ENCODE assay signal across 1 cellular context in the genomic region with DNA sequence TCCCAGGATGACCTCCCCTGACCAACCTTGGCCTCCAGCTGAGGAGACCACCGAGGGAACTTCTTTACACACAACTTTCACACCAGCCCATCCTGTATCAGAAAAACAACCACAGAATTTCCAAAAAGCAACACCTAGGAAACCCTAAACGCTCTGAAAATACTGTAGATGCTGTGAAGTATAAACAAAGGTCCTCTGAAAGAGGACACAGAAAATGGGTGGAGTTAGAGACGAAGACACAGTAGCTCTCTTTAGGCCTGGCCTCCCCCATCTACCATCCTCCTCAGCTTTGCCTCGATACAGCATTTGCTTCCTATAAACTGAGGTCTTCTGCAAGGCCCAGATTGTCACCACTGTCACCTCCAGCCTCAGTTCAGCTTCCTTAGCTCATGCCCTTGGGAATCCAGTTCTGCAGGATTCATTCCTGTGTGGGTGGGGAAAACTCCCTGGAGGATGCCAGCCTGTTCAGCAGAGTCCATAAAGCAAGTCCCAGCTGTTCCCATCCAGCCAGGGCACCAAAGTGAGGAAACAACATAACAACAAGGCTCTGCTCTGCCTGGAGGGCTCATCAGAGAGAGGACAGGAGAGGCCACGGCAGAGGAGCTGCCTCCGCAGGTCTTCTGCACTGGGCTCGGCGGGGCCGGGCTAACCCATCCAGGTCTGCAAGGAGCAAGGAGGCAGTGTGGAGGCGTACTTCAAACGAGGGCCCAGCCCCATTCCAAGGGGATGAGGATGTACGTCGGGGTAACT.
A peak's percentile ranks its signal among the peaks of the same experiment; 100 is the strongest.
TF ChIP-seq lines count a peak whose summit lies in the region.

No MANE protein-coding gene starts in this region.

TF ChIP-seq in GM12878, 131 proteins besides CTCF, POLR2A, EP300 and RAD21:
- TF ChIP-seq ZNF217 (IDR thresholded peaks at IDR 0.05) (no peak), RUNX3 (IDR thresholded peaks at IDR 0.05; ENCODE audit: low read length) (peak; percentile 2; the same call in 1 of the 2 replicates), NFXL1 (IDR thresholded peaks at IDR 0.05; ENCODE audit: borderline replicate concordance) (0 out of 2 replicates have a peak, but pooled peaks have one; percentile 15), KLF5 (IDR thresholded peaks at IDR 0.05; ENCODE audit: partially characterized antibody) (no peak)
- TF ChIP-seq, protein P1, sequence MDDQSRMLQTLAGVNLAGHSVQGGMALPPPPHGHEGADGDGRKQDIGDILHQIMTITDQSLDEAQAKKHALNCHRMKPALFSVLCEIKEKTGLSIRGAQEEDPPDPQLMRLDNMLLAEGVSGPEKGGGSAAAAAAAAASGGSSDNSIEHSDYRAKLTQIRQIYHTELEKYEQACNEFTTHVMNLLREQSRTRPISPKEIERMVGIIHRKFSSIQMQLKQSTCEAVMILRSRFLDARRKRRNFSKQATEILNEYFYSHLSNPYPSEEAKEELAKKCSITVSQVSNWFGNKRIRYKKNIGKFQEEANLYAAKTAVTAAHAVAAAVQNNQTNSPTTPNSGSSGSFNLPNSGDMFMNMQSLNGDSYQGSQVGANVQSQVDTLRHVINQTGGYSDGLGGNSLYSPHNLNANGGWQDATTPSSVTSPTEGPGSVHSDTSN (IDR thresholded peaks at IDR 0.05; ENCODE audit: insufficient replicate concordance, low read depth, low read length): no peak
- TF ChIP-seq, protein P2, sequence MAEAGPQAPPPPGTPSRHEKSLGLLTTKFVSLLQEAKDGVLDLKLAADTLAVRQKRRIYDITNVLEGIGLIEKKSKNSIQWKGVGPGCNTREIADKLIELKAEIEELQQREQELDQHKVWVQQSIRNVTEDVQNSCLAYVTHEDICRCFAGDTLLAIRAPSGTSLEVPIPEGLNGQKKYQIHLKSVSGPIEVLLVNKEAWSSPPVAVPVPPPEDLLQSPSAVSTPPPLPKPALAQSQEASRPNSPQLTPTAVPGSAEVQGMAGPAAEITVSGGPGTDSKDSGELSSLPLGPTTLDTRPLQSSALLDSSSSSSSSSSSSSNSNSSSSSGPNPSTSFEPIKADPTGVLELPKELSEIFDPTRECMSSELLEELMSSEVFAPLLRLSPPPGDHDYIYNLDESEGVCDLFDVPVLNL (IDR thresholded peaks at IDR 0.05; ENCODE audit: low read depth, low read length): no peak
